In the genomic region with DNA sequence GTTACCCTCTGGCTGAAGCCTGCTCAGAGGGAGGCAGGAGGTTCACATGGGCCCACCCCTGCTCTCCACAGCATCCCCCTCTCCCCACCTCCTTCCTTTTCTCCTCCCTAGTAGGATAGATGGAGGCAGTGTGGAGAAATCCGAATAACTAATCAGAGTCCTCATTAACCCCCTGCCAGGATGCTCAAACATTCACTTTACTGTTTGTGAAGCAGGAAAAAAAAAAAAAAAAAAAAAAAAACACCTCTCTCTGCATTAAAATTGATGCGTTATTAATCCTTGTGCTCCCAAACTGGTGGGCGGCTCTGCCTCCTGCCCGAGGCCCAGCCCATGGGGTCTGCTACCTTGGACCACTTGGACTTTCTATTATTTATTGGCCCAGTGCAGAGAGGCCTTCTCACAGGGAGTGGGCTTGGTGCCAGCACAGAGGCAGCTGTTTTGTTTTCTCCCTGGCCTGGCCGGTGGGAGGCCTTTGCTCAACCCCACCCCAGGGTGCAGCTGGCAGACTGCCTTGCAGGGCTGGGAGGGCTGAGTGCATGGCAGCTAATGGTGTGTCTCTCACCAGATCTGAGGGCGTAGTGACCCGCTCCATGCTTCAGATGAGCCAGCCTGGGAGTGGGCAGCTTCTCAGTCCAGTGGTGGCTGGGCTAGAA, we compare ENCODE assay signal across 15 cellular contexts.
A peak's percentile ranks its signal among the peaks of the same experiment; 100 is the strongest.
DNase-seq lines count a peak whose midpoint lies in the region; ATAC-seq, FAIRE-seq and TF ChIP-seq lines count a peak whose summit lies in the region.
"Had no signal": no experiment of that assay in that cellular context is flagged by ENCODE, and none has a peak within 500 bp of the region (broad histone marks: within the 10 kb centered on the region; RNA-seq: fewer than 3 reads in every experiment).

No MANE protein-coding gene starts in this region.

- H3K27ac Mint-ChIP-seq in astrocyte (ENCODE audit: unreplicated experiment) = no peak overlapping the region
- H3K27ac Mint-ChIP-seq in CD4-positive, alpha-beta T cell = no peak overlapping the region
- H3K27ac Mint-ChIP-seq: activated naive CD8-positive, alpha-beta T cell treated with anti-CD3 and anti-CD28 coated beads for 36 hours; IgD-negative memory B cell had no signal

- TF ChIP-seq POLR2A in tibial nerve (IDR thresholded peaks at IDR 0.05) = no peak

- no peak for TF ChIP-seq CTCF in SK-N-SH (IDR thresholded peaks at IDR 0.05)
- no peak for TF ChIP-seq CTCF in astrocyte (IDR thresholded peaks at IDR 0.05; ENCODE audit: insufficient read depth, low read depth, low read length)
- no peak for TF ChIP-seq CTCF in kidney (IDR thresholded peaks at IDR 0.05; ENCODE audit: borderline replicate concordance, extremely low read depth, insufficient read depth)
- TF ChIP-seq CTCF in tibial nerve (IDR thresholded peaks at IDR 0.05) = peak in 1 of 5 experiments; percentile 3
- TF ChIP-seq CTCF in D721Med (IDR thresholded peaks at IDR 0.05; ENCODE audit: insufficient read depth, missing control alignments) = no peak
- no peak for TF ChIP-seq CTCF in CD4-positive, alpha-beta T cell (IDR thresholded peaks at IDR 0.05)

- FAIRE-seq in astrocyte (lab: Jason Lieb, UNC) (no peak), kidney (lab: Jason Lieb, UNC) (no peak), D721Med (lab: Jason Lieb, UNC) (no peak)
- FAIRE-seq: islet of Langerhans had no signal

- no peaks in the 10 kb centered on the region for H3K27me3 Mint-ChIP-seq in astrocyte (ENCODE audit: low read depth, unreplicated experiment)
- H3K27me3 Mint-ChIP-seq in CD4-positive, alpha-beta T cell = peaks cover 37% of the 10 kb centered on the region

- peaks cover 54% of the 10 kb centered on the region for H3K36me3 Mint-ChIP-seq in astrocyte (ENCODE audit: low read depth, unreplicated experiment)
- no peaks in the 10 kb centered on the region for H3K36me3 Mint-ChIP-seq in CD4-positive, alpha-beta T cell (ENCODE audit: low read depth)
- H3K36me3 Mint-ChIP-seq: activated naive CD8-positive, alpha-beta T cell treated with anti-CD3 and anti-CD28 coated beads for 36 hours; IgD-negative memory B cell had no signal

- no peak overlapping the region for H3K27ac ChIP-seq in SK-N-SH (ENCODE audit: low read depth in 2 of 2, low read length in 1 of 2)
- H3K27ac ChIP-seq in astrocyte (ENCODE audit: low read depth, low read length) = no peak overlapping the region
- H3K27ac ChIP-seq in kidney (ENCODE audit: low read depth in 2 of 2, low read length in 2 of 2) = no peak overlapping the region
- peak overlapping the region in 3 of 4 donors; percentile 10 to 74 (median 66) for H3K27ac ChIP-seq in tibial nerve
- H3K27ac ChIP-seq in CD4-positive, alpha-beta T cell (ENCODE audit: low read depth, low read length) = no peak overlapping the region
- H3K27ac ChIP-seq: SK-N-MC had no signal

- intact Hi-C loops in kidney (cut with DNase I) = no loop called here
- intact Hi-C loops in CD4-positive, alpha-beta T cell (cut with DNase I, micrococcal nuclease) = no loop called here

- H3K9me3 Mint-ChIP-seq in astrocyte (ENCODE audit: unreplicated experiment) = peaks cover 7% of the 10 kb centered on the region
- no peaks in the 10 kb centered on the region for H3K9me3 Mint-ChIP-seq in CD4-positive, alpha-beta T cell
- H3K9me3 Mint-ChIP-seq: activated naive CD8-positive, alpha-beta T cell treated with anti-CD3 and anti-CD28 coated beads for 36 hours had no signal

- DNase-seq in SK-N-SH = peak; percentile 60
- DNase-seq in astrocyte (ENCODE audit: low read depth) = peak; percentile 22
- peak; percentile 88 for DNase-seq in kidney
- peak in 1 of 2 donors; percentile 29 for DNase-seq in tibial nerve (ENCODE audit: low spot score in 2 of 2)
- no peak for DNase-seq in D721Med (ENCODE audit: insufficient read length, low spot score)
- DNase-seq in CD4-positive, alpha-beta T cell = no peak
- no peak for DNase-seq in stimulated activated CD4-positive, alpha-beta T cell treated with anti-CD3 and anti-CD28 coated beads, Interleukin-2, amount 100 ng/mL, for 24 hours
- DNase-seq: activated CD4-positive, alpha-beta T cell treated with anti-CD3 and anti-CD28 coated beads, Interleukin-2, amount 50 U/mL, for 4 hours; activated naive CD8-positive, alpha-beta T cell treated with anti-CD3 and anti-CD28 coated beads for 36 hours; DND-41; NCI-H446 treated with DMSO at 0.1 percent for 48 hours had no signal

- H4K20me1 ChIP-seq in SK-N-SH (ENCODE audit: insufficient read depth) = no peaks in the 10 kb centered on the region
- H4K20me1 ChIP-seq in astrocyte (ENCODE audit: insufficient read depth, low read length) = no peaks in the 10 kb centered on the region

- CTCF ChIA-PET in SK-N-SH (lab: Yijun Ruan, JAX) = interaction anchor here (0.6 kb wide), 1 partner anchor 31 kb away, joined by 3 read pairs; no protein-coding TSS in a partner anchor
- CTCF ChIA-PET in CD4-positive, alpha-beta T cell (lab: Charles Lee) = no interaction called here

- H3K4me3 Mint-ChIP-seq in astrocyte (ENCODE audit: unreplicated experiment) = no peak overlapping the region
- no peak overlapping the region for H3K4me3 Mint-ChIP-seq in CD4-positive, alpha-beta T cell
- H3K4me3 Mint-ChIP-seq: activated naive CD8-positive, alpha-beta T cell treated with anti-CD3 and anti-CD28 coated beads for 36 hours had no signal

- H2AFZ ChIP-seq in SK-N-SH (ENCODE audit: low read depth) (no peak overlapping the region), astrocyte (ENCODE audit: low read depth, low read length) (no peak overlapping the region)

- H3K36me3 ChIP-seq in SK-N-SH (replicated peaks in 1 of 2; ENCODE audit: control insufficient read depth in 1 of 2, insufficient read depth in 2 of 2, low read length in 1 of 2) (no peaks in the 10 kb centered on the region), astrocyte (ENCODE audit: insufficient read depth, low read length) (no peaks in the 10 kb centered on the region), kidney (ENCODE audit: control insufficient read depth in 1 of 2, insufficient read depth in 2 of 2, low read length in 2 of 2) (no peaks in the 10 kb centered on the region), tibial nerve (no peaks in the 10 kb centered on the region)

- no peak overlapping the region for H3K4me2 ChIP-seq in SK-N-SH
- no peak overlapping the region for H3K4me2 ChIP-seq in astrocyte (ENCODE audit: low read length)

- no peaks in the 10 kb centered on the region; the same call in 1 of the 2 replicates for H3K27me3 ChIP-seq in SK-N-SH (ENCODE audit: insufficient read depth)
- no peaks in the 10 kb centered on the region for H3K27me3 ChIP-seq in astrocyte (ENCODE audit: insufficient read depth, low read length)
- no peaks in the 10 kb centered on the region for H3K27me3 ChIP-seq in tibial nerve
- H3K27me3 ChIP-seq in CD4-positive, alpha-beta T cell (ENCODE audit: control insufficient read depth, insufficient read depth, low read length) = no peaks in the 10 kb centered on the region

- WGBS in SK-N-SH (ENCODE audit: low lambda C conversion rate) = 44% methylated on average over 7 of the region's 7 CpGs
- 30 to 37% methylated on average over 7 of the region's 7 CpGs for WGBS in tibial nerve, 2 donors

- H3K4me3 ChIP-seq in SK-N-SH (ENCODE audit: low read depth in 2 of 2, low read length in 1 of 2) (no peak overlapping the region), astrocyte (ENCODE audit: insufficient read depth, low read depth, low read length) (no peak overlapping the region), kidney (ENCODE audit: low read length in 2 of 2) (no peak overlapping the region), tibial nerve (no peak overlapping the region)
- H3K4me3 ChIP-seq: SK-N-MC had no signal

- H3K4me1 ChIP-seq in SK-N-SH (ENCODE audit: control insufficient read depth in 1 of 2, insufficient read depth in 2 of 2, low read depth in 1 of 2, low read length in 1 of 2) (peaks cover 0 to 8% of the 10 kb centered on the region in 2 experiments; a peak in 1 of 4 replicates), astrocyte (ENCODE audit: insufficient read depth, low read length) (peaks cover 10% of the 10 kb centered on the region), kidney (ENCODE audit: control insufficient read depth in 1 of 2, insufficient read depth in 1 of 2, low read depth in 1 of 2, low read length in 2 of 2) (peaks cover 0 to 2% of the 10 kb centered on the region in 2 donors), tibial nerve (peaks cover 0 to 34% (median 9%) of the 10 kb centered on the region in 4 donors)

- peaks cover 23% of the 10 kb centered on the region for H3K4me1 Mint-ChIP-seq in astrocyte (ENCODE audit: low read depth, unreplicated experiment)
- H3K4me1 Mint-ChIP-seq in CD4-positive, alpha-beta T cell (ENCODE audit: low read depth) = no peaks in the 10 kb centered on the region
- H3K4me1 Mint-ChIP-seq: activated naive CD8-positive, alpha-beta T cell treated with anti-CD3 and anti-CD28 coated beads for 36 hours had no signal

- POLR2A ChIA-PET in SK-N-SH (lab: Yijun Ruan, JAX) = no interaction called here
- POLR2A ChIA-PET in CD4-positive, alpha-beta T cell (lab: Charles Lee) = no interaction called here

- no peaks in the 10 kb centered on the region for H3F3A ChIP-seq in SK-N-SH (replicated peaks; ENCODE audit: insufficient read depth)

- ATAC-seq in SK-N-SH treated with all-trans-retinoic acid at 6 μM for 48 hours = no peak
- ATAC-seq in CD4-positive, alpha-beta T cell (ENCODE audit: poor library complexity) = no peak

- H3K9me3 ChIP-seq in SK-N-SH = no peaks in the 10 kb centered on the region
- H3K9me3 ChIP-seq in astrocyte (ENCODE audit: insufficient read depth, low read depth, low read length) = peaks cover 5% of the 10 kb centered on the region
- no peaks in the 10 kb centered on the region for H3K9me3 ChIP-seq in kidney (ENCODE audit: control insufficient read depth in 1 of 2, low read length in 2 of 2)
- H3K9me3 ChIP-seq in tibial nerve = no peaks in the 10 kb centered on the region
- H3K9me3 ChIP-seq in CD4-positive, alpha-beta T cell (ENCODE audit: control insufficient read depth, low read length) = no peaks in the 10 kb centered on the region

- H3K79me2 ChIP-seq in SK-N-SH (ENCODE audit: insufficient read depth) (no peaks in the 10 kb centered on the region), astrocyte (ENCODE audit: insufficient read depth, low read length) (no peaks in the 10 kb centered on the region)

- TF ChIP-seq EP300 in SK-N-SH (IDR thresholded peaks at IDR 0.05; ENCODE audit: borderline replicate concordance in 1 of 2, low read depth in 1 of 2, low read length in 1 of 2) = no peak
- peak in 1 of 2 donors; percentile 36 for TF ChIP-seq EP300 in tibial nerve (IDR thresholded peaks at IDR 0.05)

- H3K9ac ChIP-seq in SK-N-SH = no peak overlapping the region
- no peak overlapping the region for H3K9ac ChIP-seq in astrocyte (ENCODE audit: low read length)
- no peak overlapping the region for H3K9ac ChIP-seq in kidney (ENCODE audit: low read length in 2 of 2)

- no peak for TF ChIP-seq RAD21 in SK-N-SH (IDR thresholded peaks at IDR 0.05; ENCODE audit: low read length)

- H3K9me2 ChIP-seq in SK-N-SH = no peaks in the 10 kb centered on the region

Comparison
In these comparisons a context has a peak if more than half of its experiments do, and no peak if none do; other contexts are left out.
1. DNase-seq: peak in SK-N-SH (single experiment), astrocyte (single experiment) and kidney (single experiment); none in D721Med (single experiment), CD4-positive, alpha-beta T cell (0 of 10) and stimulated activated CD4-positive, alpha-beta T cell treated with anti-CD3 and anti-CD28 coated beads, Interleukin-2, amount 100 ng/mL, for 24 hours (0 of 2).
2. H3K27ac ChIP-seq: peak in tibial nerve (3 of 4); none in SK-N-SH (0 of 2), astrocyte (single experiment), kidney (0 of 2) and CD4-positive, alpha-beta T cell (single experiment).